Comparison of ENCODE assay signal across 13 cellular contexts in genomic region chr5:95779611-95780010, GRCh38. TPM values are rescaled to one million over a fixed set of nuclear protein-coding genes. Genes with fewer than 3 reads are reported as not detected.
DNase-seq lines count a peak whose midpoint lies in the region; ATAC-seq and TF ChIP-seq lines count a peak whose summit lies in the region.
"Had no signal": no experiment of that assay in that cellular context is flagged by ENCODE, and none has a peak within 500 bp of the region (broad histone marks: within the 10 kb centered on the region; RNA-seq: fewer than 3 reads in every experiment).

No MANE protein-coding gene starts in this region.

- no peak for ATAC-seq in GM21381 (IDR thresholded peaks at IDR 0.05; ENCODE audit: unreplicated experiment)

- H3K36me3 Mint-ChIP-seq in HFFc6 (ENCODE audit: low read depth) (peaks cover 53% of the 10 kb centered on the region), immature natural killer cell (peaks cover 5 to 20% (median 9%) of the 10 kb centered on the region in 3 donors)

- H3K36me3 ChIP-seq in adrenal gland (replicated peaks in 1 of 2): no peaks in the 10 kb centered on the region
- H3K36me3 ChIP-seq in stomach smooth muscle (ENCODE audit: control insufficient read depth in 2 of 2, insufficient read depth in 2 of 2, low read length in 2 of 2): peaks cover 2 to 8% of the 10 kb centered on the region in 2 donors

- intact Hi-C loops in adrenal gland (cut with DNase I): loop anchor here (2.0 to 5.0 kb wide), 2 partner anchors 63 to 65 kb away; no protein-coding TSS in a partner anchor

- 29 to 47% (median 35%) methylated on average over 2 of the region's 2 CpGs for WGBS in adrenal gland, 4 donors

- H3K4me1 ChIP-seq in adrenal gland (replicated peaks in 1 of 2) (peaks cover 12 to 35% of the 10 kb centered on the region in 2 donors), stomach smooth muscle (ENCODE audit: control insufficient read depth, insufficient read depth, low read length) (peaks cover 4% of the 10 kb centered on the region)

- H3K4me1 Mint-ChIP-seq in HFFc6 (ENCODE audit: low read depth): peaks cover 47% of the 10 kb centered on the region
- peaks cover 33 to 37% of the 10 kb centered on the region in 2 donors for H3K4me1 Mint-ChIP-seq in immature natural killer cell

- no peak overlapping the region; the same call in 1 of the 2 replicates for H3K4me3 Mint-ChIP-seq in HFFc6
- H3K4me3 Mint-ChIP-seq in immature natural killer cell: peak overlapping the region; percentile 61 to 84 (median 77)
- H3K4me3 Mint-ChIP-seq: neural crest cell, type B pancreatic cell had no signal

- H3K4me3 ChIP-seq in adrenal gland: no peak overlapping the region
- H3K4me3 ChIP-seq in stomach smooth muscle (ENCODE audit: low read length in 2 of 2): no peak overlapping the region

- H3K27ac Mint-ChIP-seq in HFFc6 (peak overlapping the region; percentile 73), immature natural killer cell (peak overlapping the region; percentile 89 to 94 (median 92))
- H3K27ac Mint-ChIP-seq: type B pancreatic cell had no signal

- no peak for TF ChIP-seq POLR2A in adrenal gland (IDR thresholded peaks at IDR 0.05)

- H3K27me3 ChIP-seq in adrenal gland (no peaks in the 10 kb centered on the region), stomach smooth muscle (ENCODE audit: control insufficient read depth in 1 of 2, insufficient read depth in 2 of 2, low read length in 2 of 2) (no peaks in the 10 kb centered on the region)

- no peak overlapping the region for H3K9ac ChIP-seq in stomach smooth muscle (ENCODE audit: low read length in 2 of 2)

- DNase-seq in HFFc6 (no peak), adrenal gland (no peak), immature natural killer cell (no peak), NCI-H748 treated with DMSO at 0.1 percent for 48 hours (lab: John Stamatoyannopoulos, UW) (no peak)
- DNase-seq in activated CD4-positive, CD25-positive, alpha-beta regulatory T cell treated with anti-CD3 and anti-CD28 coated beads, Interleukin-2, amount 50 U/mL, for 72 hours: no peak
- DNase-seq: activated T-cell treated with anti-CD3 and anti-CD28 coated beads for 4 hours; DMS53; NCI-H524 treated with DMSO at 0.1 percent for 48 hours; stimulated activated CD4-positive, alpha-beta T cell treated with anti-CD3 and anti-CD28 coated beads, Interleukin-4, amount 100 ng/mL, for 1 hour had no signal

- H3K9me3 ChIP-seq in adrenal gland (replicated peaks in 1 of 3) (no peaks in the 10 kb centered on the region), stomach smooth muscle (ENCODE audit: control insufficient read depth in 2 of 2, low read length in 2 of 2) (no peaks in the 10 kb centered on the region)

- TF ChIP-seq CTCF in HFFc6 (IDR thresholded peaks at IDR 0.05) (no peak), adrenal gland (IDR thresholded peaks at IDR 0.05) (no peak)

- H3K9me3 Mint-ChIP-seq in HFFc6: no peaks in the 10 kb centered on the region
- no peaks in the 10 kb centered on the region for H3K9me3 Mint-ChIP-seq in immature natural killer cell
- H3K9me3 Mint-ChIP-seq: neural crest cell, type B pancreatic cell had no signal

- H3K27ac ChIP-seq in adrenal gland: peak overlapping the region in 4 of 5 donors; percentile 4 to 83 (median 64)
- peak overlapping the region; percentile 12 for H3K27ac ChIP-seq in stomach smooth muscle (ENCODE audit: low read length)

- H3K27me3 Mint-ChIP-seq in HFFc6 (ENCODE audit: insufficient read depth) (no peaks in the 10 kb centered on the region), immature natural killer cell (ENCODE audit: low read depth in 3 of 3) (peaks cover 0 to 6% (median 0%) of the 10 kb centered on the region in 3 donors)
- H3K27me3 Mint-ChIP-seq: type B pancreatic cell had no signal

RNA-seq across cellular contexts. Expression of gene GLRX, which starts 42.9 kb away (rescaled TPM):
- 100 to 1,000 TPM; 139 to 183 (median 150) TPM for total RNA-seq in HFFc6 (2021; fragmentation: NEBNext Ultra II Directional; extraction: Animal tissue kit (Norgen Biotek cat#: 25700))
- 100 to 1,000 TPM in 6 of 8 donors, 10 to 100 TPM in 2; 68.1 to 236 (median 136) TPM for total RNA-seq in adrenal gland
- polyA plus RNA-seq in adrenal gland (100 to 1,000 TPM in 1 of 3 donors, 10 to 100 TPM in 2; 84.8 to 279 (median 85.2) TPM), immature natural killer cell (100 to 1,000 TPM; 261 to 295 (median 263) TPM)

RNA-seq across cellular contexts. Expression of gene RHOBTB3, which starts 48.5 kb away (rescaled TPM):
- total RNA-seq in HFFc6 (2021; fragmentation: NEBNext Ultra II Directional; extraction: Animal tissue kit (Norgen Biotek cat#: 25700)): 100 to 1,000 TPM; 110 to 184 (median 160) TPM
- 100 to 1,000 TPM in 5 of 8 donors, 10 to 100 TPM in 3; 91.8 to 243 (median 139) TPM for total RNA-seq in adrenal gland
- polyA plus RNA-seq in adrenal gland (10 to 100 TPM; 23.9 to 56.9 (median 28.2) TPM), immature natural killer cell (10 to 100 TPM; 22.9 to 44.6 (median 25.7) TPM)
